In the genomic region with DNA sequence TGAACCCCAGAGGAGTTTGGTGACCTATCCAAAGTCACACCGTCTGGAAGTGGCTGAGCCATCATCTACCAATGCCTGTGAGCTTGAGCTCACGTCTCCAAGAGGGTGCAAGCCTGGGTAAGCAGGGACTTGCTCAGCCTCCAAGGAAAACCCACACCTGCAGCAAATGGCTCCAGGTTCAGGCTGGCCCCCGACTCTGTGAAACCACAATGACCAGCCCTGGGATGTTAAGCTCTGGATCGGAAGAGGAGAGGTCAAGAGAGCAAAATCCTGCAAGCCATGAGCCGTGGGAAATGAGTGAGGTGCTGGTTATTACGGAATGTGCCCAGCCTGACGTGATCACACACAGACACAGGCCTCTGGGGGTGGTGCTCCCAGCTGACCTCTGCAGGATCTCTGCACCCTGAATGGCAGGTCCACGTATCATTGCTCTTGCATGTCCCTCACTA, we compare ENCODE assay signal across 17 cellular contexts.
DNase-seq lines count a peak whose midpoint lies in the region; ATAC-seq and TF ChIP-seq lines count a peak whose summit lies in the region.
"Had no signal": no experiment of that assay in that cellular context is flagged by ENCODE, and none has a peak within 500 bp of the region (broad histone marks: within the 10 kb centered on the region; RNA-seq: fewer than 3 reads in every experiment).

No MANE protein-coding gene starts in this region.

- no peak for TF ChIP-seq CTCF in BE2C (IDR thresholded peaks at IDR 0.05; ENCODE audit: low read depth, low read length)
- no peak for TF ChIP-seq CTCF in osteoblast (IDR thresholded peaks at IDR 0.05; ENCODE audit: extremely low read depth, low read depth, low read length)
- TF ChIP-seq CTCF in MM.1S (IDR thresholded peaks at IDR 0.05; ENCODE audit: low read length), result no peak

- H3K27ac ChIP-seq in osteoblast (ENCODE audit: low read depth, low read length) (no peak overlapping the region), MM.1S (ENCODE audit: low read length) (no peak overlapping the region)
- H3K27ac ChIP-seq: C4-2B, SJSA1 had no signal

- no peaks in the 10 kb centered on the region for H3K27me3 ChIP-seq in BE2C
- peaks cover 13% of the 10 kb centered on the region for H3K27me3 ChIP-seq in NT2/D1 (ENCODE audit: insufficient read depth, insufficient read length)
- H3K27me3 ChIP-seq in osteoblast (ENCODE audit: insufficient read depth, low read length), result no peaks in the 10 kb centered on the region
- H3K27me3 ChIP-seq in MM.1S (replicated peaks; ENCODE audit: insufficient read depth, low read length), result peaks cover 19% of the 10 kb centered on the region
- H3K27me3 ChIP-seq: SJSA1, vagina had no signal

- no peak overlapping the region for H3K27ac Mint-ChIP-seq in activated CD8-positive, alpha-beta memory T cell treated with anti-CD3 and anti-CD28 coated beads, Interleukin-2, amount 10 ng/mL, durations not matched to agents 7 days and 5 days

- H3K27me3 Mint-ChIP-seq in activated CD8-positive, alpha-beta memory T cell treated with anti-CD3 and anti-CD28 coated beads, Interleukin-2, amount 10 ng/mL, durations not matched to agents 7 days and 5 days, result peaks cover 2% of the 10 kb centered on the region

- no peak for ATAC-seq in activated CD8-positive, alpha-beta memory T cell treated with anti-CD3 and anti-CD28 coated beads, Interleukin-2, amount 10 ng/mL, durations not matched to agents 7 days and 5 days

- H3K9me3 ChIP-seq in BE2C (no peaks in the 10 kb centered on the region; the same call in 1 of the 2 replicates), NT2/D1 (ENCODE audit: insufficient read depth, low read length) (peaks cover 5% of the 10 kb centered on the region), osteoblast (ENCODE audit: low read depth, low read length) (no peaks in the 10 kb centered on the region), MM.1S (replicated peaks; ENCODE audit: insufficient read depth, low read length) (no peaks in the 10 kb centered on the region)
- H3K9me3 ChIP-seq: SJSA1, vagina had no signal

- H3K9ac ChIP-seq in NT2/D1 (ENCODE audit: insufficient read length, low read depth) (peak overlapping the region; percentile 42), MM.1S (ENCODE audit: low read length) (no peak overlapping the region)

- no peaks in the 10 kb centered on the region for H3K9me2 ChIP-seq in MM.1S (replicated peaks; ENCODE audit: insufficient read depth, low read length)

- DNase-seq in BE2C (peak; percentile 4), NT2/D1 (ENCODE audit: low read depth, low spot score) (no peak), glomerular visceral epithelial cell (ENCODE audit: extremely low spot score) (peak; percentile 72), osteoblast (ENCODE audit: insufficient read length, low spot score, missing footprints) (peak; percentile 44), cortex of kidney (lab: John Stamatoyannopoulos, UW) (no peak), MM.1S (no peak), foreskin melanocyte (no peak)
- DNase-seq in activated CD8-positive, alpha-beta memory T cell treated with anti-CD3 and anti-CD28 coated beads, Interleukin-2, amount 10 ng/mL, durations not matched to agents 7 days and 5 days, result no peak
- DNase-seq: activated CD4-positive, alpha-beta T cell treated with anti-CD3 and anti-CD28 coated beads, Interleukin-2, amount 50 U/mL, for 4 hours; activated gamma-delta T cell; caudate nucleus; DMS79; NCI-H1092 treated with DMSO at 0.1 percent for 48 hours; stimulated activated CD4-positive, alpha-beta T cell treated with anti-CD3 and anti-CD28 coated beads, Interleukin-2, amount 100 ng/mL, for 24 hours had no signal

- no peak overlapping the region for H3K4me3 Mint-ChIP-seq in activated CD8-positive, alpha-beta memory T cell treated with anti-CD3 and anti-CD28 coated beads, Interleukin-2, amount 10 ng/mL, durations not matched to agents 7 days and 5 days

- H3K4me3 ChIP-seq in BE2C (ENCODE audit: low read depth, low read length), result no peak overlapping the region
- no peak overlapping the region for H3K4me3 ChIP-seq in NT2/D1 (ENCODE audit: insufficient read length, low read depth)
- no peak overlapping the region for H3K4me3 ChIP-seq in osteoblast (ENCODE audit: insufficient read depth, low read length)
- no peak overlapping the region for H3K4me3 ChIP-seq in MM.1S (ENCODE audit: low read length)
- H3K4me3 ChIP-seq: SJSA1, vagina had no signal

- CTCF ChIA-PET in activated CD8-positive, alpha-beta memory T cell treated with anti-CD3 and anti-CD28 coated beads, Interleukin-2, amount 10 ng/mL, durations not matched to agents 7 days and 5 days (lab: Charles Lee), result no interaction called here

- no peaks in the 10 kb centered on the region for H3F3A ChIP-seq in MM.1S (ENCODE audit: insufficient read depth, low read length)

- H3K36me3 ChIP-seq in BE2C (no peaks in the 10 kb centered on the region), NT2/D1 (ENCODE audit: insufficient read depth, insufficient read length, low read length) (no peaks in the 10 kb centered on the region), osteoblast (ENCODE audit: insufficient read depth, low read length) (no peaks in the 10 kb centered on the region), MM.1S (replicated peaks; ENCODE audit: insufficient read depth, low read length) (no peaks in the 10 kb centered on the region)
- H3K36me3 ChIP-seq: SJSA1, vagina had no signal

- H3K4me1 ChIP-seq in BE2C, result peaks cover 25% of the 10 kb centered on the region
- H3K4me1 ChIP-seq in NT2/D1 (ENCODE audit: insufficient read depth, insufficient read length), result peaks cover 25% of the 10 kb centered on the region
- peaks cover 11% of the 10 kb centered on the region for H3K4me1 ChIP-seq in osteoblast (ENCODE audit: insufficient read depth, low read length)
- H3K4me1 ChIP-seq in MM.1S (ENCODE audit: low read length), result peaks cover 4% of the 10 kb centered on the region; the same call in 1 of the 2 replicates

- no peak overlapping the region for H2AFZ ChIP-seq in osteoblast (ENCODE audit: low read length)
- H2AFZ ChIP-seq in MM.1S (ENCODE audit: low read length), result no peak overlapping the region

- peaks cover 2% of the 10 kb centered on the region for H3K4me1 Mint-ChIP-seq in activated CD8-positive, alpha-beta memory T cell treated with anti-CD3 and anti-CD28 coated beads, Interleukin-2, amount 10 ng/mL, durations not matched to agents 7 days and 5 days

- H3K4me2 ChIP-seq in osteoblast (ENCODE audit: insufficient read depth, low read length), result no peak overlapping the region
- H3K4me2 ChIP-seq in MM.1S (ENCODE audit: low read depth, low read length), result no peak overlapping the region

- H3K79me2 ChIP-seq in osteoblast (ENCODE audit: insufficient read depth, low read length), result no peaks in the 10 kb centered on the region
- H3K79me2 ChIP-seq in MM.1S (ENCODE audit: low read length), result no peaks in the 10 kb centered on the region

- peaks cover 2% of the 10 kb centered on the region for H3K9me3 Mint-ChIP-seq in activated CD8-positive, alpha-beta memory T cell treated with anti-CD3 and anti-CD28 coated beads, Interleukin-2, amount 10 ng/mL, durations not matched to agents 7 days and 5 days (ENCODE audit: low read depth)

- no peaks in the 10 kb centered on the region for H3K36me3 Mint-ChIP-seq in activated CD8-positive, alpha-beta memory T cell treated with anti-CD3 and anti-CD28 coated beads, Interleukin-2, amount 10 ng/mL, durations not matched to agents 7 days and 5 days

- no peaks in the 10 kb centered on the region for H4K20me1 ChIP-seq in osteoblast (ENCODE audit: insufficient read depth, low read length)
- H4K20me1 ChIP-seq in MM.1S (ENCODE audit: insufficient read depth, low read length), result no peaks in the 10 kb centered on the region

Comparison
In these comparisons a context has a peak if more than half of its experiments do, and no peak if none do; other contexts are left out.
1. DNase-seq: peak in BE2C (single experiment), glomerular visceral epithelial cell (single experiment) and osteoblast (single experiment); none in NT2/D1 (single experiment), activated CD8-positive, alpha-beta memory T cell treated with anti-CD3 and anti-CD28 coated beads, Interleukin-2, amount 10 ng/mL, durations not matched to agents 7 days and 5 days (single experiment), cortex of kidney (single experiment), MM.1S (single experiment) and foreskin melanocyte (single experiment).